ENCODE assay signal across 1 cellular context in genomic region chr20:36049408-36049807, GRCh38.
TF ChIP-seq lines count a peak whose summit lies in the region.

No MANE protein-coding gene starts in this region.

TF ChIP-seq in endothelial cell of umbilical vein, 7 proteins besides CTCF, POLR2A, EP300 and RAD21:
- TF ChIP-seq FOS (IDR thresholded peaks at IDR 0.05; ENCODE audit: borderline replicate concordance, insufficient read depth, low read length), result peak; percentile 17
